Comparison of ENCODE assay signal across 23 cellular contexts in the genomic region with DNA sequence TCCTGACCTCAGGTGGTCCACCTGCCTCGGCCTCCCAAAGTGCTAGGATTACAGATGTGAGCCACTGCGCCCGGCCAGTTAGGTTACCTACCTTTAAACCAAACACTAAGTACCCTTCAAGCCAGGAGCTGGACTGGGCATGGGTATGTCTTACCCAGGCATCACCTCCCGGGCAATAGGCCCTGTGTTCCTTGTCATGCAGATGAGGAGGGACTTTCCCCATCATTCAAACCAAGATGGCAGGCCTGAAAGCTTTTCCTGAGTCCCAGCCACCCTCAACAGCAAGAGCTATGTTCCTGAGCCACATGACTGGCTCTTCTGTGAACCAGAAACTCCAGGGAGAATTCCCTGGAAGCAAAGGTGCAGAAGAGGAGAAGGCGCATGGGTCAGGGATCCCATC. TPM values are rescaled to one million over a fixed set of nuclear protein-coding genes. Genes with fewer than 3 reads are reported as not detected.
"Had no signal": no experiment of that assay in that cellular context is flagged by ENCODE, and none has a peak within 500 bp of the region (broad histone marks: within the 10 kb centered on the region; RNA-seq: fewer than 3 reads in every experiment).

No MANE protein-coding gene starts in this region.

- H3K27me3 ChIP-seq: adrenal gland, hepatocyte, spleen, tibial nerve had no signal

- H3K4me1 Mint-ChIP-seq: nephron had no signal

- DNase-seq: activated CD4-positive, alpha-beta T cell treated with anti-CD3 and anti-CD28 coated beads for 1 hour; activated CD4-positive, alpha-beta T cell treated with anti-CD3 and anti-CD28 coated beads, Interleukin-2, amount 50 U/mL, for 4 hours; activated effector memory CD4-positive, alpha-beta T cell treated with anti-CD3 and anti-CD28 coated beads, Interleukin-2, amount 50 U/mL, for 16 hours; activated naive CD4-positive, alpha-beta T cell treated with anti-CD3 and anti-CD28 coated beads, Interleukin-2, amount 50 U/mL, for 16 hours; activated T-cell treated with anti-CD3 and anti-CD28 coated beads, Interleukin-2, amount 50 U/mL, for 1 hour; adrenal gland; cerebellar nuclear complex; cortex of kidney; effector CD4-positive, alpha-beta T cell; occipital lobe; retina; spleen; stimulated activated CD4-positive, alpha-beta T cell treated with anti-CD3 and anti-CD28 coated beads, Interleukin-4, amount 100 ng/mL, for 4 hours; stimulated activated naive CD4-positive, alpha-beta T cell treated with Interleukin-2 at 50 U/mL for 16 hours had no signal

- H3K9me3 Mint-ChIP-seq: nephron; T-helper 1 cell treated with Interleukin-12 subunit alpha and Interleukin-12 subunit beta and Interleukin-4 antibody, amounts not matched to agents 30 μg/mL and 1 μg/mL, for 36 hours had no signal

- H3K9me3 ChIP-seq: adrenal gland, spleen, tibial nerve had no signal

- H3K27ac ChIP-seq: adrenal gland, hepatocyte, tibial nerve had no signal

- H3K4me3 Mint-ChIP-seq: nephron; T-helper 1 cell treated with Interleukin-12 subunit alpha and Interleukin-12 subunit beta and Interleukin-4 antibody, amounts not matched to agents 30 μg/mL and 1 μg/mL, for 36 hours had no signal

- H3K4me3 ChIP-seq: adrenal gland, hepatocyte, lung, spleen, tibial nerve had no signal

- H3K27ac Mint-ChIP-seq: nephron had no signal

RNA-seq across cellular contexts. Expression of a gene that starts 22.3 kb away (rescaled TPM):
- total RNA-seq: occipital lobe had no signal

RNA-seq across cellular contexts. Expression of a gene that starts 52.2 kb away (rescaled TPM):
- total RNA-seq: adrenal gland, bronchial epithelial cell, esophagus mucosa, hepatocyte, lung, occipital lobe, posterior vena cava, spleen, subcutaneous adipose tissue, tibial nerve had no signal
